In the genomic region with DNA sequence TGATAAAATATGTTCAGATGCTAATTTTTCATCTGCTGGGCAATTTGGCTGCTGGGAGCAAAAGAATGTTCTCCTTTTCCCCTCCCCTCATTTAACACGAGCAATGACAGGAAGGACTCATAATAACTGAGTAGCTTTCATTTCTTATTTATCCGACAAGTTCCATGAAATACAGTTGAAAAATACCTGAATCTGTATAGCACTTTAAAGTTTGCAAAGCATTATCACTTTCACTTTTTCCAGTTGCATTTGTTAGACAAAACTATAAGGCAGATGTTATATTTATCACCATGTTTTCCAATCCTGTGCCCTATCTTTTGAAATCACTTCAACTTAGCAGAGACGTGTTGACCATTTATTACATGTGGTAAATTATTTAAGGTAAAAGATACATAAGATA, we compare ENCODE assay signal across 26 cellular contexts.
DNase-seq lines count a peak whose midpoint lies in the region; ATAC-seq and TF ChIP-seq lines count a peak whose summit lies in the region.
"Had no signal": no experiment of that assay in that cellular context is flagged by ENCODE, and none has a peak within 500 bp of the region (broad histone marks: within the 10 kb centered on the region; RNA-seq: fewer than 3 reads in every experiment).

No MANE protein-coding gene starts in this region.

- TF ChIP-seq RAD21 in SK-N-SH (IDR thresholded peaks at IDR 0.05; ENCODE audit: low read length), result no peak

- CTCF ChIA-PET in activated CD4-positive, alpha-beta T cell treated with anti-CD3 and anti-CD28 coated beads for 36 hours (lab: Charles Lee), result interaction anchor here (0.8 to 3.5 kb wide), 3 partner anchors 59 to 345 kb away, joined by 3 to 24 read pairs (median 4); no protein-coding TSS in a partner anchor
- CTCF ChIA-PET in SK-N-SH (lab: Yijun Ruan, JAX), result interaction anchor here (1.2 to 5.6 kb wide), 6 partner anchors 49 to 320 kb away, joined by 3 to 47 read pairs (median 6); no protein-coding TSS in a partner anchor

- TF ChIP-seq CTCF in SK-N-SH (IDR thresholded peaks at IDR 0.05), result no peak
- TF ChIP-seq CTCF in type B pancreatic cell (conservative IDR thresholded peaks at IDR 0.05), result no peak

- H3K27me3 ChIP-seq in SK-N-SH (ENCODE audit: insufficient read depth), result no peaks in the 10 kb centered on the region
- H3K27me3 ChIP-seq: foreskin keratinocyte, heart right ventricle, spleen had no signal

- H3K27ac Mint-ChIP-seq in activated CD4-positive, alpha-beta T cell treated with anti-CD3 and anti-CD28 coated beads for 36 hours, result peak overlapping the region; percentile 43
- H3K27ac Mint-ChIP-seq in type B pancreatic cell, result no peak overlapping the region
- H3K27ac Mint-ChIP-seq: B cell; IgD-negative memory B cell; stimulated activated memory B cell treated with anti-CD40 and anti-IgM and Interleukin-4, amounts not matched to agents 10 μg/mL and 1 μg/mL and 100 μg/mL, for 72 hours had no signal

- H4K20me1 ChIP-seq in SK-N-SH (ENCODE audit: insufficient read depth), result no peaks in the 10 kb centered on the region

- H3K4me3 Mint-ChIP-seq in activated CD4-positive, alpha-beta T cell treated with anti-CD3 and anti-CD28 coated beads for 36 hours, result no peak overlapping the region
- H3K4me3 Mint-ChIP-seq in type B pancreatic cell, result peak overlapping the region; percentile 1
- H3K4me3 Mint-ChIP-seq: activated naive CD8-positive, alpha-beta T cell treated with anti-CD3 and anti-CD28 coated beads, Interleukin-2, amount 10 ng/mL, durations not matched to agents 7 days and 5 days; B cell; IgD-negative memory B cell; stimulated activated memory B cell treated with anti-CD40 and anti-IgM and Interleukin-4, amounts not matched to agents 10 μg/mL and 1 μg/mL and 100 μg/mL, for 72 hours had no signal

- H3K9me2 ChIP-seq in SK-N-SH, result no peaks in the 10 kb centered on the region

- H3K79me2 ChIP-seq in SK-N-SH (ENCODE audit: insufficient read depth), result no peaks in the 10 kb centered on the region

- H3K4me2 ChIP-seq in SK-N-SH, result peak overlapping the region; percentile 46; the same call in 1 of the 2 replicates

- H3K4me1 Mint-ChIP-seq in activated CD4-positive, alpha-beta T cell treated with anti-CD3 and anti-CD28 coated beads for 36 hours, result peaks cover 32% of the 10 kb centered on the region
- peaks cover 17% of the 10 kb centered on the region for H3K4me1 Mint-ChIP-seq in type B pancreatic cell (ENCODE audit: unreplicated experiment)
- H3K4me1 Mint-ChIP-seq: B cell; stimulated activated memory B cell treated with anti-CD40 and anti-IgM and Interleukin-4, amounts not matched to agents 10 μg/mL and 1 μg/mL and 100 μg/mL, for 72 hours had no signal

- H3K27me3 Mint-ChIP-seq in activated CD4-positive, alpha-beta T cell treated with anti-CD3 and anti-CD28 coated beads for 36 hours, result peaks cover 5% of the 10 kb centered on the region
- H3K27me3 Mint-ChIP-seq in type B pancreatic cell, result no peaks in the 10 kb centered on the region
- H3K27me3 Mint-ChIP-seq: activated naive CD8-positive, alpha-beta T cell treated with anti-CD3 and anti-CD28 coated beads, Interleukin-2, amount 10 ng/mL, durations not matched to agents 7 days and 5 days; B cell had no signal

- H3K4me1 ChIP-seq in SK-N-SH (ENCODE audit: control insufficient read depth in 1 of 2, insufficient read depth in 2 of 2, low read depth in 1 of 2, low read length in 1 of 2) (peaks cover 14 to 18% of the 10 kb centered on the region in 2 experiments; a peak in 3 of 4 replicates), mesodermal cell (ENCODE audit: control insufficient read depth, insufficient read depth, low read length, poor library complexity, severe bottlenecking) (no peaks in the 10 kb centered on the region)
- H3K4me1 ChIP-seq: foreskin keratinocyte had no signal

- POLR2A ChIA-PET in activated CD4-positive, alpha-beta T cell treated with anti-CD3 and anti-CD28 coated beads for 36 hours (lab: Charles Lee), result interaction anchor here (0.7 kb wide), 1 partner anchor 93 kb away, joined by 5 read pairs; no protein-coding TSS in a partner anchor
- POLR2A ChIA-PET in SK-N-SH (lab: Yijun Ruan, JAX), result interaction anchor here (1.9 kb wide), 1 partner anchor 307 kb away, joined by 4 read pairs; no protein-coding TSS in a partner anchor

- ATAC-seq in activated CD4-positive, alpha-beta T cell treated with anti-CD3 and anti-CD28 coated beads for 36 hours, result no peak
- ATAC-seq: stimulated activated memory B cell treated with anti-CD40 and anti-IgM and Interleukin-4, amounts not matched to agents 10 μg/mL and 1 μg/mL and 100 μg/mL, for 72 hours had no signal

- H3K36me3 Mint-ChIP-seq in activated CD4-positive, alpha-beta T cell treated with anti-CD3 and anti-CD28 coated beads for 36 hours (ENCODE audit: low read depth), result no peaks in the 10 kb centered on the region
- no peaks in the 10 kb centered on the region for H3K36me3 Mint-ChIP-seq in type B pancreatic cell
- H3K36me3 Mint-ChIP-seq: activated naive CD8-positive, alpha-beta T cell treated with anti-CD3 and anti-CD28 coated beads, Interleukin-2, amount 10 ng/mL, durations not matched to agents 7 days and 5 days; IgD-negative memory B cell; stimulated activated memory B cell treated with anti-CD40 and anti-IgM and Interleukin-4, amounts not matched to agents 10 μg/mL and 1 μg/mL and 100 μg/mL, for 72 hours had no signal

- WGBS in SK-N-SH (ENCODE audit: low lambda C conversion rate), result 42% methylated on average over 3 of the region's 3 CpGs
- 86% methylated on average over 2 of the region's 3 CpGs; no CpG with 5 or more reads in 1 of the 2 experiments for WGBS in mesodermal cell (ENCODE audit: insufficient coverage in 2 of 2), 2 experiments

- peak overlapping the region; percentile 83 to 97 for H3K27ac ChIP-seq in SK-N-SH (ENCODE audit: low read depth in 2 of 2, low read length in 1 of 2)
- H3K27ac ChIP-seq in mesodermal cell (ENCODE audit: low read depth, low read length, severe bottlenecking), result peak overlapping the region; percentile 57
- H3K27ac ChIP-seq: 22Rv1, foreskin keratinocyte, spleen, thoracic aorta had no signal

- H3K4me3 ChIP-seq in SK-N-SH (ENCODE audit: low read depth in 2 of 2, low read length in 1 of 2), result no peak overlapping the region
- H3K4me3 ChIP-seq in mesodermal cell (ENCODE audit: extremely low read depth, insufficient read depth, low read length, poor library complexity, severe bottlenecking), result no peak overlapping the region
- H3K4me3 ChIP-seq: heart right ventricle, spleen, thoracic aorta had no signal

- H3K9me3 Mint-ChIP-seq in activated CD4-positive, alpha-beta T cell treated with anti-CD3 and anti-CD28 coated beads for 36 hours (ENCODE audit: low read depth), result no peaks in the 10 kb centered on the region
- no peaks in the 10 kb centered on the region for H3K9me3 Mint-ChIP-seq in type B pancreatic cell
- H3K9me3 Mint-ChIP-seq: IgD-negative memory B cell; stimulated activated memory B cell treated with anti-CD40 and anti-IgM and Interleukin-4, amounts not matched to agents 10 μg/mL and 1 μg/mL and 100 μg/mL, for 72 hours had no signal

- no peak overlapping the region for H2AFZ ChIP-seq in SK-N-SH (ENCODE audit: low read depth)

- no peak for DNase-seq in activated CD4-positive, alpha-beta T cell treated with anti-CD3 and anti-CD28 coated beads for 36 hours
- no peak for DNase-seq in activated CD4-positive, alpha-beta T cell treated with anti-CD3 and anti-CD28 coated beads, Interleukin-2, amount 50 U/mL, for 4 hours
- DNase-seq in SK-N-SH (no peak), type B pancreatic cell (ENCODE audit: extremely low spot score, unreplicated experiment) (no peak), NCI-H524 treated with DMSO at 0.1 percent for 48 hours (lab: John Stamatoyannopoulos, UW) (no peak), cortex of kidney (lab: John Stamatoyannopoulos, UW) (no peak), NCI-H524 (lab: John Stamatoyannopoulos, UW) (no peak)
- DNase-seq: activated CD8-positive, alpha-beta memory T cell treated with anti-CD3 and anti-CD28 coated beads, Interleukin-2, amount 50 U/mL, for 4 hours; activated naive CD8-positive, alpha-beta T cell treated with anti-CD3 and anti-CD28 coated beads, Interleukin-2, amount 10 ng/mL, durations not matched to agents 7 days and 5 days; COR-L47; erythroblast; GDM1; heart right ventricle; NCI-H1105 treated with DMSO at 0.1 percent for 48 hours; NCI-H2107; occipital lobe; SIG-M5; spleen; stimulated activated CD4-positive, alpha-beta T cell treated with anti-CD3 and anti-CD28 coated beads, Interleukin-4, amount 100 ng/mL, for 1 hour had no signal

- TF ChIP-seq EP300 in SK-N-SH (IDR thresholded peaks at IDR 0.05; ENCODE audit: borderline replicate concordance in 1 of 2, low read depth in 1 of 2, low read length in 1 of 2), result no peak

- H3F3A ChIP-seq in SK-N-SH (replicated peaks; ENCODE audit: insufficient read depth), result peaks cover 8% of the 10 kb centered on the region

- intact Hi-C loops in activated CD4-positive, alpha-beta T cell treated with anti-CD3 and anti-CD28 coated beads for 36 hours (cut with DNase I, micrococcal nuclease), result loop anchor here (2.0 to 5.0 kb wide), 3 partner anchors 34 to 59 kb away; no protein-coding TSS in a partner anchor

- H3K9ac ChIP-seq in SK-N-SH, result peak overlapping the region; percentile 26; the same call in 1 of the 2 replicates

- H3K36me3 ChIP-seq in SK-N-SH (replicated peaks in 1 of 2; ENCODE audit: control insufficient read depth in 1 of 2, insufficient read depth in 2 of 2, low read length in 1 of 2) (no peaks in the 10 kb centered on the region), mesodermal cell (ENCODE audit: control insufficient read depth, insufficient read depth, low read length) (no peaks in the 10 kb centered on the region)
- H3K36me3 ChIP-seq: heart right ventricle, spleen, thoracic aorta had no signal

- H3K9me3 ChIP-seq in SK-N-SH (no peaks in the 10 kb centered on the region), mesodermal cell (ENCODE audit: control insufficient read depth, low read length) (no peaks in the 10 kb centered on the region)
- H3K9me3 ChIP-seq: heart right ventricle, spleen, thoracic aorta had no signal

TF ChIP-seq in SK-N-SH, 30 proteins besides CTCF, POLR2A, EP300 and RAD21 (continues in another document):
- no peak for TF ChIP-seq RXRA (IDR thresholded peaks at IDR 0.05; ENCODE audit: borderline replicate concordance, low read depth)
